9 cellular contexts compared by ENCODE assay signal in genomic region chr2:130376433-130377293, GRCh38. TPM values are rescaled to one million over a fixed set of nuclear protein-coding genes. Genes with fewer than 3 reads are reported as not detected.
DNase-seq lines count a peak whose midpoint lies in the region; ATAC-seq and TF ChIP-seq lines count a peak whose summit lies in the region.
"Had no signal": no experiment of that assay in that cellular context is flagged by ENCODE, and none has a peak within 500 bp of the region (broad histone marks: within the 10 kb centered on the region; RNA-seq: fewer than 3 reads in every experiment).

No MANE protein-coding gene starts in this region.

- H3K4me3 ChIP-seq in MM.1S (ENCODE audit: low read length) (peak overlapping the region; percentile 24; the same call in 1 of the 2 replicates), kidney epithelial cell (ENCODE audit: low read depth, low read length) (no peak overlapping the region), MG63 (no peak overlapping the region)

- ATAC-seq in GM18517 (IDR thresholded peaks at IDR 0.05; ENCODE audit: unreplicated experiment) = peak; percentile 68
- peak; percentile 54 for ATAC-seq in GM21825 (IDR thresholded peaks at IDR 0.05; ENCODE audit: unreplicated experiment)
- ATAC-seq: Panc1 had no signal

- no peaks in the 10 kb centered on the region for H3K27me3 ChIP-seq in MM.1S (replicated peaks; ENCODE audit: insufficient read depth, low read length)
- H3K27me3 ChIP-seq in kidney epithelial cell (ENCODE audit: control insufficient read depth, insufficient read depth, low read length) = no peaks in the 10 kb centered on the region
- no peaks in the 10 kb centered on the region for H3K27me3 ChIP-seq in MG63

- peaks cover 33% of the 10 kb centered on the region for H3K4me1 ChIP-seq in MM.1S (ENCODE audit: low read length)

- DNase-seq in MM.1S = peak; percentile 71
- DNase-seq in kidney epithelial cell (ENCODE audit: low read depth) = no peak
- DNase-seq in HUDEP-2 (lab: John Stamatoyannopoulos, UW; ENCODE audit: unreplicated experiment in 76 of 76) = no peak
- no peak for DNase-seq in cerebellar nuclear complex (lab: John Stamatoyannopoulos, UW)
- no peak for DNase-seq in MG63
- no peak for DNase-seq in NCI-H2081 treated with DMSO at 0.1 percent for 48 hours (lab: John Stamatoyannopoulos, UW)

- no peaks in the 10 kb centered on the region for H4K20me1 ChIP-seq in MM.1S (ENCODE audit: insufficient read depth, low read length)

- H3K9me2 ChIP-seq in MM.1S (replicated peaks; ENCODE audit: insufficient read depth, low read length) = no peaks in the 10 kb centered on the region

- H3K9me3 ChIP-seq in MM.1S (replicated peaks; ENCODE audit: insufficient read depth, low read length) (no peaks in the 10 kb centered on the region), MG63 (no peaks in the 10 kb centered on the region)

- H3F3A ChIP-seq in MM.1S (ENCODE audit: insufficient read depth, low read length) = peaks cover 19% of the 10 kb centered on the region

- peak overlapping the region; percentile 58 for H3K4me2 ChIP-seq in MM.1S (ENCODE audit: low read depth, low read length)

- no peak overlapping the region for H2AFZ ChIP-seq in MM.1S (ENCODE audit: low read length)

- H3K36me3 ChIP-seq in MM.1S (replicated peaks; ENCODE audit: insufficient read depth, low read length) (no peaks in the 10 kb centered on the region), kidney epithelial cell (ENCODE audit: control insufficient read depth, insufficient read depth, low read length) (no peaks in the 10 kb centered on the region), MG63 (peaks cover 3% of the 10 kb centered on the region; the same call in 1 of the 2 replicates)

- peak overlapping the region; percentile 35; the same call in 1 of the 2 replicates for H3K9ac ChIP-seq in MM.1S (ENCODE audit: low read length)

- peak; percentile 62 for TF ChIP-seq CTCF in MM.1S (IDR thresholded peaks at IDR 0.05; ENCODE audit: low read length)
- peak; percentile 8 for TF ChIP-seq CTCF in kidney epithelial cell (IDR thresholded peaks at IDR 0.05; ENCODE audit: insufficient read depth, low read length, poor library complexity, severe bottlenecking)

- H3K79me2 ChIP-seq in MM.1S (ENCODE audit: low read length) = peaks cover 42% of the 10 kb centered on the region

- H3K27ac ChIP-seq in MM.1S (ENCODE audit: low read length) = peak overlapping the region; percentile 87

RNA-seq across cellular contexts. Expression of gene PTPN18, which starts 20.8 kb away (rescaled TPM):
- total RNA-seq in kidney epithelial cell = 15.9 and 35.6 TPM in 2 replicates
- total RNA-seq in MG63 (2014; rRNA removed; shearing (Covaris generic); ENCODE audit: low replicate concordance) = 8.4 and 66.1 TPM in 2 replicates

RNA-seq across cellular contexts. Expression of gene IMP4, which starts 34.0 kb away (rescaled TPM):
- total RNA-seq in kidney epithelial cell = 121 and 150 TPM in 2 replicates
- total RNA-seq in MG63 (2014; rRNA removed; shearing (Covaris generic); ENCODE audit: low replicate concordance) = 115 and 179 TPM in 2 replicates
